Comparison of ENCODE assay signal across 18 cellular contexts in the genomic region with DNA sequence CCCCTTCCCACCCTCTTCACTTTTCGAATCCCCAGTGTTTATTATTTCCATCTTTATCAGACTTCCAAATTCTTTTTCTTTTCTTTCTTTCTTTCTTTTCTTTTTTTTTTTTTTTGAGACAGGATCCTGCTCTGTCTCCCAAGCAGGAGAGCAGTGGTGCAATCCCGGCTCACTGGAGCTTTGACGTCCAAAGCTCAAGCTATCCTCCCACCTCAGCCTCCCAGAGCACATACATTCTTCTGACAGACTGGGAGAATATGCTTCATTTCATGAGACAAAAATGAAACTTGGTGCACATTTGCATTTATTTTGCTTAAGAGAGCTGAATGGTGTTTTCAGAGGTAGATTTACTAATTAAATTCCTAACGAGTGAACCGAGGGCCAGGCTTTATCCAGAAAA.
DNase-seq lines count a peak whose midpoint lies in the region; ATAC-seq and TF ChIP-seq lines count a peak whose summit lies in the region.
"Had no signal": no experiment of that assay in that cellular context is flagged by ENCODE, and none has a peak within 500 bp of the region (broad histone marks: within the 10 kb centered on the region; RNA-seq: fewer than 3 reads in every experiment).

No MANE protein-coding gene starts in this region.

- no peaks in the 10 kb centered on the region for H3K9me3 Mint-ChIP-seq in GM23338
- H3K9me3 Mint-ChIP-seq in activated T-cell treated with anti-CD3 and anti-CD28 coated beads, Interleukin-2, amount 50 U/mL, for 4 hours = no peaks in the 10 kb centered on the region
- H3K9me3 Mint-ChIP-seq: CD4-positive, alpha-beta T cell; CD8-positive, alpha-beta T cell had no signal

- ATAC-seq in GM23338 (no peak), omental fat pad (ENCODE audit: low FRiP score) (peak; percentile 65)
- no peak for ATAC-seq in activated T-cell treated with anti-CD3 and anti-CD28 coated beads, Interleukin-2, amount 50 U/mL, for 4 hours
- ATAC-seq: A549; CD8-positive, alpha-beta T cell had no signal

- H3K4me2 ChIP-seq in GM23338 = no peak overlapping the region
- H3K4me2 ChIP-seq: A549; BLaER1 treated with 17β-estradiol and CSF1 and Interleukin-3, amounts not matched to agents 10 nM and 100 nM had no signal

- H3K4me1 Mint-ChIP-seq in GM23338 = no peaks in the 10 kb centered on the region
- H3K4me1 Mint-ChIP-seq in activated T-cell treated with anti-CD3 and anti-CD28 coated beads, Interleukin-2, amount 50 U/mL, for 4 hours (ENCODE audit: low read depth) = no peaks in the 10 kb centered on the region
- H3K4me1 Mint-ChIP-seq: B cell had no signal

- no peak overlapping the region for H3K27ac Mint-ChIP-seq in GM23338
- H3K27ac Mint-ChIP-seq: B cell; CD4-positive, alpha-beta T cell; CD8-positive, alpha-beta T cell had no signal

- no peaks in the 10 kb centered on the region; the same call in 2 of the 3 replicates for H3K36me3 Mint-ChIP-seq in GM23338 (ENCODE audit: low read depth)
- H3K36me3 Mint-ChIP-seq in activated T-cell treated with anti-CD3 and anti-CD28 coated beads, Interleukin-2, amount 50 U/mL, for 4 hours (ENCODE audit: insufficient read depth) = no peaks in the 10 kb centered on the region
- H3K36me3 Mint-ChIP-seq: CD8-positive, alpha-beta T cell had no signal

- no peak overlapping the region for H3K27ac ChIP-seq in GM23338 (ENCODE audit: low read depth)
- H3K27ac ChIP-seq: 22Rv1; A549; BLaER1 treated with 17β-estradiol and CSF1 and Interleukin-3, amounts not matched to agents 10 nM and 100 nM; C4-2B had no signal

- H3K4me3 Mint-ChIP-seq in GM23338 = no peak overlapping the region
- H3K4me3 Mint-ChIP-seq in activated T-cell treated with anti-CD3 and anti-CD28 coated beads, Interleukin-2, amount 50 U/mL, for 4 hours = no peak overlapping the region
- H3K4me3 Mint-ChIP-seq: B cell; CD4-positive, alpha-beta T cell; CD8-positive, alpha-beta T cell had no signal

- H4K20me1 ChIP-seq in GM23338 (replicated peaks; ENCODE audit: insufficient read depth) = no peaks in the 10 kb centered on the region
- H4K20me1 ChIP-seq: BLaER1 treated with 17β-estradiol and CSF1 and Interleukin-3, amounts not matched to agents 10 nM and 100 nM had no signal

- H2AFZ ChIP-seq in GM23338 = peak overlapping the region; percentile 41; the same call in 1 of the 2 replicates

- no peaks in the 10 kb centered on the region for H3K36me3 ChIP-seq in GM23338 (ENCODE audit: insufficient read depth)
- H3K36me3 ChIP-seq: BLaER1 treated with 17β-estradiol and CSF1 and Interleukin-3, amounts not matched to agents 10 nM and 100 nM had no signal

- H3K79me2 ChIP-seq in GM23338 (replicated peaks; ENCODE audit: insufficient read depth) = no peaks in the 10 kb centered on the region

- no peak overlapping the region for H3K4me3 ChIP-seq in GM23338
- no peak overlapping the region for H3K4me3 ChIP-seq in fibroblast of pulmonary artery (replicated peaks; ENCODE audit: low read depth, low read length)
- H3K4me3 ChIP-seq: A549; BLaER1 treated with 17β-estradiol and CSF1 and Interleukin-3, amounts not matched to agents 10 nM and 100 nM had no signal

- no peaks in the 10 kb centered on the region for H3K27me3 Mint-ChIP-seq in GM23338 (ENCODE audit: insufficient read depth, low read depth, poor library complexity)
- peaks cover 4% of the 10 kb centered on the region for H3K27me3 Mint-ChIP-seq in activated T-cell treated with anti-CD3 and anti-CD28 coated beads, Interleukin-2, amount 50 U/mL, for 4 hours (ENCODE audit: low read depth)
- H3K27me3 Mint-ChIP-seq: B cell had no signal

- no peaks in the 10 kb centered on the region for H3F3A ChIP-seq in GM23338 (replicated peaks; ENCODE audit: low read depth)

- no peaks in the 10 kb centered on the region for H3K4me1 ChIP-seq in GM23338 (ENCODE audit: insufficient read depth)
- H3K4me1 ChIP-seq: A549 had no signal

- no peaks in the 10 kb centered on the region for H3K27me3 ChIP-seq in GM23338 (ENCODE audit: insufficient read depth)
- H3K27me3 ChIP-seq: BLaER1 treated with 17β-estradiol and CSF1 and Interleukin-3, amounts not matched to agents 10 nM and 100 nM had no signal

- H3K9me2 ChIP-seq in GM23338 (ENCODE audit: insufficient read depth) = no peaks in the 10 kb centered on the region

- TF ChIP-seq CTCF in GM23338 (conservative IDR thresholded peaks at IDR 0.05; ENCODE audit: low read depth in 2 of 2) (no peak), fibroblast of pulmonary artery (IDR thresholded peaks at IDR 0.05; ENCODE audit: low read length, missing control alignments) (no peak), omental fat pad (IDR thresholded peaks at IDR 0.05) (no peak)

- DNase-seq in GM23338 (ENCODE audit: low spot score) (no peak), amniotic epithelial cell (ENCODE audit: low read depth) (peak; percentile 74), fibroblast of pulmonary artery (ENCODE audit: low read depth) (peak; percentile 27), omental fat pad (ENCODE audit: low spot score) (no peak), HT-29 (ENCODE audit: low spot score) (no peak)
- DNase-seq in stimulated activated CD4-positive, alpha-beta T cell treated with anti-CD3 and anti-CD28 coated beads, Interleukin-2, amount 100 ng/mL, for 24 hours = no peak
- no peak for DNase-seq in activated T-cell treated with anti-CD3 and anti-CD28 coated beads, Interleukin-2, amount 50 U/mL, for 4 hours
- DNase-seq: AML-193; Calu3; CD4-positive, alpha-beta T cell; CD8-positive, alpha-beta T cell; DMS79 treated with DMSO at 0.1 percent for 48 hours; GF-D8 had no signal

TF ChIP-seq in GM23338, 12 proteins besides CTCF, POLR2A, EP300 and RAD21 (continues in another document):
- TF ChIP-seq JUNB (IDR thresholded peaks at IDR 0.05; ENCODE audit: unreplicated experiment) = no peak
- TF ChIP-seq, protein P1, sequence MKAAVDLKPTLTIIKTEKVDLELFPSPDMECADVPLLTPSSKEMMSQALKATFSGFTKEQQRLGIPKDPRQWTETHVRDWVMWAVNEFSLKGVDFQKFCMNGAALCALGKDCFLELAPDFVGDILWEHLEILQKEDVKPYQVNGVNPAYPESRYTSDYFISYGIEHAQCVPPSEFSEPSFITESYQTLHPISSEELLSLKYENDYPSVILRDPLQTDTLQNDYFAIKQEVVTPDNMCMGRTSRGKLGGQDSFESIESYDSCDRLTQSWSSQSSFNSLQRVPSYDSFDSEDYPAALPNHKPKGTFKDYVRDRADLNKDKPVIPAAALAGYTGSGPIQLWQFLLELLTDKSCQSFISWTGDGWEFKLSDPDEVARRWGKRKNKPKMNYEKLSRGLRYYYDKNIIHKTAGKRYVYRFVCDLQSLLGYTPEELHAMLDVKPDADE (IDR thresholded peaks at IDR 0.05) = no peak
- TF ChIP-seq ZNF114 (CRISPR knock-in tag; IDR thresholded peaks at IDR 0.05) = no peak
- no peak for TF ChIP-seq POLR2AphosphoS5 (IDR thresholded peaks at IDR 0.05; ENCODE audit: low read depth)

Comparison
In these comparisons a context has a peak if more than half of its experiments do, and no peak if none do; other contexts are left out.
1. DNase-seq: peak in amniotic epithelial cell (single experiment) and fibroblast of pulmonary artery (single experiment); none in GM23338 (single experiment), omental fat pad (single experiment), stimulated activated CD4-positive, alpha-beta T cell treated with anti-CD3 and anti-CD28 coated beads, Interleukin-2, amount 100 ng/mL, for 24 hours (0 of 2), activated T-cell treated with anti-CD3 and anti-CD28 coated beads, Interleukin-2, amount 50 U/mL, for 4 hours (single experiment) and HT-29 (single experiment).